9 cellular contexts compared by ENCODE assay signal in the genomic region with DNA sequence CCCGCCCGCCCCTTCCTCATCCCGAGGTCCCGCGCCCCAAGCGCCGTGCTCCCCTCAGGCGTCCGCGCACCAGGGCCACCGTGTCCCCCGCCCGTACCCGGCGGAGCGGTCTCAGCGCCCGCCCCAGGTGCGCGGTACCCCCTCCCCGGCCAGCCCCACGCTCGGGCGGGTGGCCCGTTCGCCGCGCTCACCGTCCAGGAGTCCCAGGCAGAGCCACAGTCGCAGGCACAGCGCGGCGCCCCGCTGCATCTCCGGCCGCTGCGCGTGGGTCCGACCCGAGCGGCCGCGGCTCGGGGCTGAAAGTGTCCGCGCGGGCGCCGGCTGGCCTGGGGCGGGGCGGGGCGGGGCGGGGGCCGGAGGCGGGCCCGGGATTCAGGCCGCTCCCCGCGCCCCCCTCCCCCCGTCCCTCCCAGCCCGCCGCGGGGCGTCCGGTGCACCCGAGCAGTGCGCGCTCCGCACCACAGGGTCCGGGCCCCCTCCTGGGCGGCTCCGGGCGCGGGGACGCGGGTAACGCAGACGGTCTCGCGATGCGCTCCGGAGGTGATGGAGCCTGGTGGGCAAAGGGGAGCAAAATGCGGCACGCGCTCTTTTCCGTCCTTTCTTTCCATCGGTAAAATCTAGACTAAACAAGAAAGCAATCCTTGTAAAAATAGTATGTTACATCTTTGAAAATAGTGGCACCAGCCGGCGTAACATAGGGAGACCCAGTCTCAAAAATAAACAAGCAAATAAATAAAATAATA. TPM values are rescaled to one million over a fixed set of nuclear protein-coding genes. Genes with fewer than 3 reads are reported as not detected.
DNase-seq lines count a peak whose midpoint lies in the region; ATAC-seq and TF ChIP-seq lines count a peak whose summit lies in the region.
"Had no signal": no experiment of that assay in that cellular context is flagged by ENCODE, and none has a peak within 500 bp of the region (broad histone marks: within the 10 kb centered on the region; RNA-seq: fewer than 3 reads in every experiment).

A gene (minus strand): TSS at position 304 of the 743 bp plus-strand sequence. CDS start 55 bp downstream, at position 249.

- DNase-seq in GM12865 (ENCODE audit: low read depth) (no peak), glutamatergic neuron (no peak), gastrocnemius medialis (no peak), retina (no peak), GM10248 (ENCODE audit: extremely low spot score) (no peak)
- DNase-seq in activated CD8-positive, alpha-beta memory T cell treated with anti-CD3 and anti-CD28 coated beads, Interleukin-2, amount 10 ng/mL, durations not matched to agents 7 days and 5 days = no peak
- DNase-seq in stimulated activated naive CD4-positive, alpha-beta T cell (lab: John Stamatoyannopoulos, UW) = no peak
- DNase-seq: GOT3 had no signal

- peaks cover 55% of the 10 kb centered on the region for H3K27me3 Mint-ChIP-seq in activated CD8-positive, alpha-beta memory T cell treated with anti-CD3 and anti-CD28 coated beads, Interleukin-2, amount 10 ng/mL, durations not matched to agents 7 days and 5 days
- H3K27me3 Mint-ChIP-seq in glutamatergic neuron (ENCODE audit: unreplicated experiment) = peaks cover 22% of the 10 kb centered on the region

- in situ Hi-C loops in gastrocnemius medialis (cut with MboI; ENCODE audit: low sequenced_read_pairs in 4 of 4) = no loop called here

- intact Hi-C loops in gastrocnemius medialis (cut with DNase I; ENCODE audit: low total_unique reads) = no loop called here

- no peaks in the 10 kb centered on the region for H3K36me3 Mint-ChIP-seq in activated CD8-positive, alpha-beta memory T cell treated with anti-CD3 and anti-CD28 coated beads, Interleukin-2, amount 10 ng/mL, durations not matched to agents 7 days and 5 days
- H3K36me3 Mint-ChIP-seq in glutamatergic neuron (ENCODE audit: unreplicated experiment) = peaks cover 4% of the 10 kb centered on the region

- peaks cover 9% of the 10 kb centered on the region for H3K4me1 Mint-ChIP-seq in activated CD8-positive, alpha-beta memory T cell treated with anti-CD3 and anti-CD28 coated beads, Interleukin-2, amount 10 ng/mL, durations not matched to agents 7 days and 5 days
- peaks cover 4% of the 10 kb centered on the region for H3K4me1 Mint-ChIP-seq in glutamatergic neuron (ENCODE audit: low read depth, unreplicated experiment)

- peak within 1 kb of the TSS in 2 of 4 donors; percentile 48 to 52 for H3K27ac ChIP-seq in gastrocnemius medialis

- H3K36me3 ChIP-seq in gastrocnemius medialis = no peaks in the 10 kb centered on the region

- CTCF ChIA-PET in activated CD8-positive, alpha-beta memory T cell treated with anti-CD3 and anti-CD28 coated beads, Interleukin-2, amount 10 ng/mL, durations not matched to agents 7 days and 5 days (lab: Charles Lee) = no interaction called here
- CTCF ChIA-PET in GM10248 (lab: Yijun Ruan, JAX) = no interaction called here

- ATAC-seq in activated CD8-positive, alpha-beta memory T cell treated with anti-CD3 and anti-CD28 coated beads, Interleukin-2, amount 10 ng/mL, durations not matched to agents 7 days and 5 days = peak; percentile 52
- ATAC-seq in gastrocnemius medialis (no peak), HG02938 (IDR thresholded peaks at IDR 0.05; ENCODE audit: unreplicated experiment) (no peak)

- TF ChIP-seq CTCF in GM12865 (IDR thresholded peaks at IDR 0.05; ENCODE audit: insufficient read depth, low read depth, low read length, missing control alignments) (no peak), glutamatergic neuron (IDR thresholded peaks at IDR 0.05; ENCODE audit: partially characterized antibody, unreplicated experiment) (no peak), gastrocnemius medialis (IDR thresholded peaks at IDR 0.05 in 4 of 5, conservative IDR thresholded peaks at IDR 0.05 in 1 of 5) (no peak), GM10248 (IDR thresholded peaks at IDR 0.05; ENCODE audit: control extremely low read depth, extremely low read depth, low read depth, missing control alignments) (no peak)

- TF ChIP-seq POLR2A in gastrocnemius medialis (IDR thresholded peaks at IDR 0.05) = no peak

- H3K4me1 ChIP-seq in gastrocnemius medialis = no peaks in the 10 kb centered on the region

- no peaks in the 10 kb centered on the region for H3K9me3 ChIP-seq in gastrocnemius medialis

- peak within 1 kb of the TSS; percentile 73 for H3K4me3 Mint-ChIP-seq in activated CD8-positive, alpha-beta memory T cell treated with anti-CD3 and anti-CD28 coated beads, Interleukin-2, amount 10 ng/mL, durations not matched to agents 7 days and 5 days
- peak within 1 kb of the TSS; percentile 85 for H3K4me3 Mint-ChIP-seq in glutamatergic neuron (ENCODE audit: unreplicated experiment)

- H3K9me3 Mint-ChIP-seq in activated CD8-positive, alpha-beta memory T cell treated with anti-CD3 and anti-CD28 coated beads, Interleukin-2, amount 10 ng/mL, durations not matched to agents 7 days and 5 days (ENCODE audit: low read depth) = no peaks in the 10 kb centered on the region
- peaks cover 2% of the 10 kb centered on the region for H3K9me3 Mint-ChIP-seq in glutamatergic neuron (ENCODE audit: unreplicated experiment)

- POLR2A ChIA-PET in GM10248 (lab: Yijun Ruan, JAX) = interaction anchor here (0.5 to 0.7 kb wide), 2 partner anchors 17 to 585 kb away, joined by 6 read pairs; no protein-coding TSS in a partner anchor

- H3K4me3 ChIP-seq in GM12865 (ENCODE audit: low read depth, low read length) = peak within 1 kb of the TSS; percentile 43
- H3K4me3 ChIP-seq in gastrocnemius medialis = peak within 1 kb of the TSS; percentile 39 to 52 (median 44)

- H3K27me3 ChIP-seq in gastrocnemius medialis = peaks cover 23 to 51% (median 42%) of the 10 kb centered on the region in 3 donors

- no peak within 1 kb of the TSS for H3K27ac Mint-ChIP-seq in activated CD8-positive, alpha-beta memory T cell treated with anti-CD3 and anti-CD28 coated beads, Interleukin-2, amount 10 ng/mL, durations not matched to agents 7 days and 5 days
- H3K27ac Mint-ChIP-seq in glutamatergic neuron (ENCODE audit: unreplicated experiment) = no peak within 1 kb of the TSS

RNA-seq across cellular contexts. Expression of the gene that starts here (rescaled TPM):
- total RNA-seq in activated CD8-positive, alpha-beta memory T cell treated with anti-CD3 and anti-CD28 coated beads, Interleukin-2, amount 10 ng/mL, durations not matched to agents 7 days and 5 days = 1 to 10 TPM; 1.7 to 2.8 TPM
- total RNA-seq in glutamatergic neuron (ENCODE audit: unreplicated experiment) (0.17 TPM), gastrocnemius medialis (1 to 10 TPM; 2.6 to 4.7 (median 2.9) TPM)
